In genomic region chr10:132825783-132826523, GRCh38 we compare ENCODE assay signal across 1 cellular context.
TF ChIP-seq lines count a peak whose summit lies in the region.

No MANE protein-coding gene starts in this region.

TF ChIP-seq in HepG2, 621 proteins besides CTCF, POLR2A, EP300 and RAD21:
- TF ChIP-seq RBM39 (IDR thresholded peaks at IDR 0.05; ENCODE audit: low read depth, low read length, poor library complexity, severe bottlenecking) (peak; percentile 29), CHD4 (IDR thresholded peaks at IDR 0.05; ENCODE audit: borderline replicate concordance, low read length) (0 out of 2 replicates have a peak, but pooled peaks have one; percentile 44)
